ENCODE assay signal across 9 cellular contexts in the genomic region with DNA sequence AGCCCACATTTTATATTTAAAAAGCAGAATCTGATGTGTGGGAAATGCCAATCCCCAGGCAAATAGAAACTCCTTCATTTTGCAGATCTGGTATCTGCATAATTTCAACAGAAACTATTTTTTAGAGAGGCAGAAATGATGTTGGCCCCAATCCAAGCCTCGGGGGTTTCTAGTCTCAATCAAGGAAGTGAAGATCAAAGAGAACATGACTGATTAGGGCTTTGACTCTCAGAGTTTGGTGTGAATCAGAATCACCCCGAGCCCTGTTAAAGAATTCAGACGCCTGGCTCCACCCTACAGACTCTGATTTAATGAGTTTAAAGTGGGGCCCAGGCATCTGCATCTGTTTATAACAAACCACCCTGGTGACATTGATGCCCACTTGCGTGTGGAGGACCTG. TPM values are rescaled to one million over a fixed set of nuclear protein-coding genes. Genes with fewer than 3 reads are reported as not detected.
A peak's percentile ranks its signal among the peaks of the same experiment; 100 is the strongest.
DNase-seq lines count a peak whose midpoint lies in the region; ATAC-seq and TF ChIP-seq lines count a peak whose summit lies in the region.
"Had no signal": no experiment of that assay in that cellular context is flagged by ENCODE, and none has a peak within 500 bp of the region (broad histone marks: within the 10 kb centered on the region; RNA-seq: fewer than 3 reads in every experiment).

No MANE protein-coding gene starts in this region.

- intact Hi-C loops in HCT116 (cut with micrococcal nuclease): no loop called here
- intact Hi-C loops in body of pancreas (cut with DNase I): no loop called here
- intact Hi-C loops in PC-3 (cut with micrococcal nuclease): no loop called here

- no peaks in the 10 kb centered on the region for H3F3A ChIP-seq in PC-3 (ENCODE audit: low read length, unreplicated experiment)

- DNase-seq in HCT116 (ENCODE audit: low read depth, low spot score) (peak; percentile 46), T-helper 17 cell (no peak), body of pancreas (peak in 2 of 4 donors; percentile 19 to 24), PC-3 (no peak)
- DNase-seq in stimulated activated CD8-positive, alpha-beta memory T cell treated with anti-CD3 and anti-CD28 coated beads, Interleukin-12 subunit alpha, Interleukin-12 subunit beta, amount 100 ng/mL, for 24 hours (ENCODE audit: extremely low read depth): peak; percentile 14
- DNase-seq: NCI-H1092 treated with DMSO at 0.1 percent for 48 hours had no signal

- TF ChIP-seq RAD21 in HCT116 (IDR thresholded peaks at IDR 0.05; ENCODE audit: low read depth): no peak

- ATAC-seq in HCT116 (peak; percentile 62), T-helper 17 cell (peak; percentile 47), body of pancreas (peak; percentile 24), GM21717 (IDR thresholded peaks at IDR 0.05; ENCODE audit: unreplicated experiment) (no peak), HG03045 (IDR thresholded peaks at IDR 0.05; ENCODE audit: unreplicated experiment) (no peak), GM18909 (IDR thresholded peaks at IDR 0.05; ENCODE audit: poor library complexity, unreplicated experiment) (no peak), PC-3 (no peak)

- H3K27ac Mint-ChIP-seq in T-helper 17 cell: no peak overlapping the region

- H3K4me3 ChIP-seq in HCT116 (replicated peaks in 1 of 2; ENCODE audit: low read depth in 1 of 2, low read length in 2 of 2) (no peak overlapping the region), body of pancreas (no peak overlapping the region), PC-3 (ENCODE audit: low read length) (no peak overlapping the region)

- H3K79me2 ChIP-seq in HCT116 (ENCODE audit: insufficient read depth, low read length) (no peaks in the 10 kb centered on the region), PC-3 (ENCODE audit: low read length) (no peaks in the 10 kb centered on the region)

- H3K36me3 ChIP-seq in HCT116 (ENCODE audit: control insufficient read depth in 1 of 2, insufficient read depth in 2 of 2, low read length in 2 of 2) (no peaks in the 10 kb centered on the region), body of pancreas (replicated peaks in 1 of 2; ENCODE audit: insufficient read depth in 1 of 2, low read depth in 2 of 2) (no peaks in the 10 kb centered on the region), PC-3 (ENCODE audit: low read depth, low read length) (no peaks in the 10 kb centered on the region)

- no peaks in the 10 kb centered on the region for H3K9me2 ChIP-seq in HCT116 (ENCODE audit: insufficient read depth)
- no peaks in the 10 kb centered on the region for H3K9me2 ChIP-seq in PC-3 (replicated peaks; ENCODE audit: low read length)

- no peak overlapping the region for H3K4me3 Mint-ChIP-seq in T-helper 17 cell

- peak overlapping the region; percentile 59 for H3K4me2 ChIP-seq in HCT116 (ENCODE audit: low read length)
- no peak overlapping the region for H3K4me2 ChIP-seq in PC-3 (ENCODE audit: low read length)

- no peaks in the 10 kb centered on the region for H3K36me3 Mint-ChIP-seq in T-helper 17 cell (ENCODE audit: low read depth)

- BruUV-seq in HCT116 (replicated peaks; lab: Mats Ljungman, UMichigan) (no TSS peak), PC-3 (replicated peaks; lab: Mats Ljungman, UMichigan) (no TSS peak)

- no peak overlapping the region for H2AFZ ChIP-seq in HCT116 (ENCODE audit: low read depth, low read length, poor library complexity, severe bottlenecking)
- no peak overlapping the region for H2AFZ ChIP-seq in PC-3 (ENCODE audit: low read length)

- H3K27me3 Mint-ChIP-seq in T-helper 17 cell: no peaks in the 10 kb centered on the region

- H3K4me1 ChIP-seq in HCT116 (ENCODE audit: control insufficient read depth in 1 of 2, insufficient read depth in 2 of 2, low read length in 2 of 2): peaks cover 16 to 41% of the 10 kb centered on the region in 2 experiments
- no peaks in the 10 kb centered on the region for H3K4me1 ChIP-seq in body of pancreas
- peaks cover 4% of the 10 kb centered on the region; the same call in 1 of the 2 replicates for H3K4me1 ChIP-seq in PC-3 (ENCODE audit: insufficient read depth, low read length)

- POLR2A ChIA-PET in HCT116 (lab: Charles Lee) (no interaction called here), PC-3 (lab: Charles Lee; ENCODE audit: unreplicated experiment) (no interaction called here)

- H3K4me1 Mint-ChIP-seq in T-helper 17 cell: peaks cover 2% of the 10 kb centered on the region

- CTCF ChIA-PET in HCT116 (lab: Charles Lee): no interaction called here
- CTCF ChIA-PET in PC-3 (lab: Charles Lee): no interaction called here

- TF ChIP-seq POLR2A in HCT116 (IDR thresholded peaks at IDR 0.05; ENCODE audit: borderline replicate concordance, extremely low read depth, insufficient read depth, insufficient read length): no peak
- TF ChIP-seq POLR2A in body of pancreas (IDR thresholded peaks at IDR 0.05): no peak

- WGBS in body of pancreas, 2 donors: 24 to 54% methylated on average over 3 to 4 of the region's 4 CpGs

- no peaks in the 10 kb centered on the region for H3K9me3 ChIP-seq in HCT116 (ENCODE audit: control insufficient read depth in 1 of 2, insufficient read depth in 1 of 2, low read depth in 1 of 2, low read length in 2 of 2)
- no peaks in the 10 kb centered on the region for H3K9me3 ChIP-seq in T-helper 17 cell (ENCODE audit: control insufficient read depth, low read length, poor library complexity, severe bottlenecking)
- H3K9me3 ChIP-seq in body of pancreas: no peaks in the 10 kb centered on the region
- no peaks in the 10 kb centered on the region for H3K9me3 ChIP-seq in PC-3 (ENCODE audit: low read length)

- no peak overlapping the region; the same call in 1 of the 2 replicates for H3K27ac ChIP-seq in HCT116 (ENCODE audit: low read depth, low read length)
- no peak overlapping the region for H3K27ac ChIP-seq in body of pancreas
- H3K27ac ChIP-seq in PC-3 (ENCODE audit: low read length): no peak overlapping the region

- H4K20me1 ChIP-seq in HCT116 (ENCODE audit: insufficient read depth) (no peaks in the 10 kb centered on the region), PC-3 (ENCODE audit: low read length) (no peaks in the 10 kb centered on the region)

- no peak for TF ChIP-seq CTCF in HCT116 (IDR thresholded peaks at IDR 0.05 in 2 of 3, conservative IDR thresholded peaks at IDR 0.05 in 1 of 3; ENCODE audit: borderline replicate concordance in 1 of 3, insufficient read depth in 1 of 3, low read depth in 2 of 3, low read length in 2 of 3)
- TF ChIP-seq CTCF in body of pancreas (IDR thresholded peaks at IDR 0.05): no peak
- TF ChIP-seq CTCF in PC-3 (conservative IDR thresholded peaks at IDR 0.05; ENCODE audit: low read depth, low read length): no peak

- H3K9ac ChIP-seq in HCT116 (ENCODE audit: low read length) (peak overlapping the region; percentile 40), PC-3 (ENCODE audit: low read length) (no peak overlapping the region)

- no peaks in the 10 kb centered on the region for H3K27me3 ChIP-seq in HCT116 (ENCODE audit: insufficient read depth, low read length)
- no peaks in the 10 kb centered on the region for H3K27me3 ChIP-seq in body of pancreas
- no peaks in the 10 kb centered on the region for H3K27me3 ChIP-seq in PC-3 (ENCODE audit: low read length)

- RAD21 ChIA-PET in HCT116 (lab: Charles Lee; ENCODE audit: low non-redundant PET in 1 of 2, low total read pairs in 2 of 2, uncharacterized antibody in 2 of 2, unreplicated experiment in 2 of 2): no interaction called here

TF ChIP-seq in HCT116, 20 proteins besides CTCF, POLR2A, EP300 and RAD21 (continues in another document):
- no peak for TF ChIP-seq EGR1 (IDR thresholded peaks at IDR 0.05; ENCODE audit: low read depth)
- TF ChIP-seq EZH2phosphoT487 (IDR thresholded peaks at IDR 0.05; ENCODE audit: borderline replicate concordance): no peak
- TF ChIP-seq TCF7L2 (IDR thresholded peaks at IDR 0.05; ENCODE audit: borderline replicate concordance, extremely low read depth, insufficient read depth, insufficient read length): no peak
- no peak for TF ChIP-seq CEBPB (IDR thresholded peaks at IDR 0.05; ENCODE audit: low read depth)
- TF ChIP-seq, protein P1, sequence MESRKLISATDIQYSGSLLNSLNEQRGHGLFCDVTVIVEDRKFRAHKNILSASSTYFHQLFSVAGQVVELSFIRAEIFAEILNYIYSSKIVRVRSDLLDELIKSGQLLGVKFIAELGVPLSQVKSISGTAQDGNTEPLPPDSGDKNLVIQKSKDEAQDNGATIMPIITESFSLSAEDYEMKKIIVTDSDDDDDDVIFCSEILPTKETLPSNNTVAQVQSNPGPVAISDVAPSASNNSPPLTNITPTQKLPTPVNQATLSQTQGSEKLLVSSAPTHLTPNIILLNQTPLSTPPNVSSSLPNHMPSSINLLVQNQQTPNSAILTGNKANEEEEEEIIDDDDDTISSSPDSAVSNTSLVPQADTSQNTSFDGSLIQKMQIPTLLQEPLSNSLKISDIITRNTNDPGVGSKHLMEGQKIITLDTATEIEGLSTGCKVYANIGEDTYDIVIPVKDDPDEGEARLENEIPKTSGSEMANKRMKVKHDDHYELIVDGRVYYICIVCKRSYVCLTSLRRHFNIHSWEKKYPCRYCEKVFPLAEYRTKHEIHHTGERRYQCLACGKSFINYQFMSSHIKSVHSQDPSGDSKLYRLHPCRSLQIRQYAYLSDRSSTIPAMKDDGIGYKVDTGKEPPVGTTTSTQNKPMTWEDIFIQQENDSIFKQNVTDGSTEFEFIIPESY (IDR thresholded peaks at IDR 0.05; ENCODE audit: extremely low read depth, insufficient replicate concordance, low read length): no peak

RNA-seq across cellular contexts. Expression of a gene that starts 36.7 kb away (rescaled TPM):
- total RNA-seq in HCT116 (2021; ENCODE audit: unreplicated experiment) (117 TPM), T-helper 17 cell (10 to 100 TPM; 77.9 to 84.2 TPM), body of pancreas (10 to 100 TPM; 92.6 to 93.4 TPM), PC-3 (2014; rRNA removed) (62.5 and 102 TPM in 2 replicates)
- 52.7 and 54.2 TPM in 2 replicates for polyA plus RNA-seq in HCT116 (2012)

Comparison
In these comparisons a context has a peak if more than half of its experiments do, and no peak if none do; other contexts are left out.
1. ATAC-seq: peak in HCT116 (single experiment), T-helper 17 cell (single experiment) and body of pancreas (single experiment); none in GM21717 (single experiment), HG03045 (single experiment), GM18909 (single experiment) and PC-3 (single experiment).
2. DNase-seq: peak in HCT116 (single experiment) and stimulated activated CD8-positive, alpha-beta memory T cell treated with anti-CD3 and anti-CD28 coated beads, Interleukin-12 subunit alpha, Interleukin-12 subunit beta, amount 100 ng/mL, for 24 hours (single experiment); none in T-helper 17 cell (0 of 3) and PC-3 (single experiment).